In the genomic region with DNA sequence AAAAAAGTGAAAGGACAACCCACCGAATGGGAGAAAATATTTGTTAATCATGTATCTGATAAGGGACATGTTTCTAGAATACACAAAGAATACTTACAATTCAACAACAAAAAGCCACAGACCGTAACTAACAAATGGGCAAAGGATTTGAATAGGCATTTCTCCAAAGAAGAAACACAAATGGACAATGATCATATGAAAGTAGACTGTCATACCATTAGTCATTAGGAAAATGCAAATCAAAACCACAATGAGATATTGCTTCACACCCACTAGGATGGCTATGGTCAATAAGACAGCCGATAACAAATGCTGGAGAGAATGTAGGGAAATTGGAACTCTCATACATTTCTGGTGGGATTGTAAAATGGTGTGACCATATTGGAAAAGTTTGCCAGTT, we compare ENCODE assay signal across 19 cellular contexts.
"Had no signal": no experiment of that assay in that cellular context is flagged by ENCODE, and none has a peak within 500 bp of the region (broad histone marks: within the 10 kb centered on the region; RNA-seq: fewer than 3 reads in every experiment).

No MANE protein-coding gene starts in this region.

- H3K27me3 ChIP-seq: colonic mucosa, gastrocnemius medialis, ovary, sigmoid colon, spleen, tibial nerve, upper lobe of left lung had no signal

- H3K36me3 ChIP-seq: colonic mucosa, gastrocnemius medialis, ovary, sigmoid colon, spleen, thoracic aorta, tibial nerve, upper lobe of left lung had no signal

- H3K9me3 ChIP-seq: colonic mucosa, gastrocnemius medialis, ovary, psoas muscle, sigmoid colon, spleen, thoracic aorta, tibial nerve, upper lobe of left lung had no signal

- H3K27ac ChIP-seq: colonic mucosa, gastrocnemius medialis, ovary, psoas muscle, sigmoid colon, skin epidermis, spleen, thoracic aorta, tibial nerve, upper lobe of left lung had no signal

- H3K4me1 ChIP-seq: colonic mucosa, psoas muscle, spleen, tibial nerve, upper lobe of left lung had no signal

- DNase-seq: colonic mucosa; effector memory CD8-positive, alpha-beta T cell; gastrocnemius medialis; head of caudate nucleus; kidney; natural killer cell; occipital lobe; psoas muscle; right cardiac atrium; sigmoid colon; spleen; stimulated activated CD4-positive, alpha-beta T cell treated with anti-CD3 and anti-CD28 coated beads, Interleukin-4, amount 100 ng/mL, for 4 hours; stimulated activated naive B cell treated with anti-CD40 and anti-IgM and Interleukin-4, amounts not matched to agents 10 μg/mL and 1 μg/mL and 100 μg/mL, for 72 hours; upper lobe of left lung had no signal

- H3K4me3 ChIP-seq: colonic mucosa, gastrocnemius medialis, lung, ovary, psoas muscle, sigmoid colon, skin epidermis, spleen, thoracic aorta, tibial nerve, upper lobe of left lung had no signal
